In the genomic region with DNA sequence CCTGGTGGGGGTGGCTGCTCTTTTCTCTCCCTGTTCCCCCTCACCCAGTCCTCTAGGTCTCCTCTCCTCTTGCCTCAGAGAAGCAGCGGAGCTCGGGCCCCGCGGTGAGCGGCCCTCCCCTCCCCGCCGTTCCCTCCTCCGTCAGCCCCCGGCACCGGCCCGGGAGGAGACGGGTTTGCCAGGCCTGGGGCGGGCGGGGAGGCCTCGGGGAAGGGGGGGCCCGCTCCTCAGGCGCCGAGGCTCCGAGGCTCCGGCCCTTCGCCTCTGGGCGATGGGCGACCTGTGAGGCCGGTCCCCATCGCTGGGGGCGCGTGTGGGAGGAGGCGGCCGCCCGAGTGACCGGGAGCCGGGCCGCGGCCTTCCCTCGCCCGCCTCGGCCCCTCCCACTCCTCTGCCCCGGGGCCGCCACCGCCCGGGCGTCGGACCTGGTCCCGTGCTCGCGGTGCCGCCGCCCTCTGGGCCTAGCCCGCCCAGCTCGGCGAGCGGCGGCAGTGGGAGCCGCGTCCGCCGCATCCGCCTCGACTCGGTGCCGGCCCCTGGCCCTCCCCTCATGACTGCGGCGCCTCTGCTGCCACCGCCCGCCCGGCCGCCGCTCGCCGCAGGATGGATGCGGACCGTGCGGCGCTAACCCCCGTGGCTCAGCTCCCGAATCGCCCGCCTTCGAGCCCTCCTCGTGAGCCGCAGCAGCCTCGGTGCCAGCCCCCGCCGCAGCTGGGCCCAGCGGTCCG, we compare ENCODE assay signal across 8 cellular contexts. TPM values are rescaled to one million over a fixed set of nuclear protein-coding genes. Genes with fewer than 3 reads are reported as not detected.
DNase-seq lines count a peak whose midpoint lies in the region; ATAC-seq and TF ChIP-seq lines count a peak whose summit lies in the region.

No MANE protein-coding gene starts in this region.

- H3K27me3 Mint-ChIP-seq in mesothelial cell of epicardium (ENCODE audit: low read depth), result no peaks in the 10 kb centered on the region

- H3K4me3 Mint-ChIP-seq in mesothelial cell of epicardium, result peak overlapping the region; percentile 95

- peak overlapping the region; percentile 83 for H3K27ac ChIP-seq in HUES48 (ENCODE audit: low read depth, low read length)

- no peaks in the 10 kb centered on the region for H3K27me3 ChIP-seq in HUES48 (ENCODE audit: control insufficient read depth, insufficient read depth, low read length)
- H3K27me3 ChIP-seq in endocrine pancreas (ENCODE audit: control insufficient read depth, insufficient read depth, low read length), result no peaks in the 10 kb centered on the region

- no peak for TF ChIP-seq CTCF in mesothelial cell of epicardium (IDR thresholded peaks at IDR 0.05; ENCODE audit: unreplicated experiment)

- peak overlapping the region; percentile 78 for H3K4me3 ChIP-seq in HUES48 (ENCODE audit: low read depth, low read length)
- H3K4me3 ChIP-seq in endocrine pancreas (ENCODE audit: control insufficient read depth, insufficient read depth, low read length), result no peak overlapping the region

- H3K36me3 ChIP-seq in HUES48 (ENCODE audit: control insufficient read depth, insufficient read depth, low read length) (no peaks in the 10 kb centered on the region; the same call in 1 of the 2 replicates), endocrine pancreas (ENCODE audit: control insufficient read depth, insufficient read depth, low read length) (no peaks in the 10 kb centered on the region)

- no peaks in the 10 kb centered on the region for H3K9me3 Mint-ChIP-seq in mesothelial cell of epicardium

- peaks cover 25% of the 10 kb centered on the region for H3K4me1 ChIP-seq in HUES48 (ENCODE audit: control insufficient read depth, insufficient read depth, low read length)
- peaks cover 24% of the 10 kb centered on the region for H3K4me1 ChIP-seq in endocrine pancreas (ENCODE audit: control insufficient read depth, insufficient read depth, low read length)

- H3K9me3 ChIP-seq in HUES48 (ENCODE audit: control insufficient read depth, insufficient read depth, low read length) (no peaks in the 10 kb centered on the region), endocrine pancreas (ENCODE audit: control insufficient read depth, low read length) (no peaks in the 10 kb centered on the region)

- peak overlapping the region; percentile 90 for H3K27ac Mint-ChIP-seq in mesothelial cell of epicardium

- DNase-seq in G401 (ENCODE audit: low spot score) (peak; percentile 55), mesothelial cell of epicardium (ENCODE audit: low spot score in 2 of 2, unreplicated experiment in 2 of 2) (peak; percentile 22 to 65), superior temporal gyrus (ENCODE audit: extremely low spot score) (peak; percentile 52), OCI-M2 (lab: John Stamatoyannopoulos, UW; ENCODE audit: unreplicated experiment) (no peak)
- DNase-seq in activated CD4-positive, CD25-positive, alpha-beta regulatory T cell treated with anti-CD3 and anti-CD28 coated beads, Interleukin-2, amount 50 U/mL, for 72 hours, result peak; percentile 58

- peak; percentile 31 for ATAC-seq in GM21423 (IDR thresholded peaks at IDR 0.05; ENCODE audit: unreplicated experiment)

- peak overlapping the region; percentile 66; the same call in 1 of the 2 replicates for H3K9ac ChIP-seq in HUES48 (ENCODE audit: low read depth, low read length)
- peak overlapping the region; percentile 82 for H3K9ac ChIP-seq in endocrine pancreas (ENCODE audit: control insufficient read depth, insufficient read depth, low read length)

- no peaks in the 10 kb centered on the region for H3K36me3 Mint-ChIP-seq in mesothelial cell of epicardium

- peaks cover 36% of the 10 kb centered on the region for H3K4me1 Mint-ChIP-seq in mesothelial cell of epicardium

- in situ Hi-C loops in G401 (cut with HindIII; ENCODE audit: low sequenced_read_pairs), result no loop called here

RNA-seq across cellular contexts. Expression of gene WNK1, which starts 0.5 kb away (rescaled TPM):
- total RNA-seq in G401 (2014; rRNA removed; shearing (Covaris generic)), result 42.2 and 46.9 TPM in 2 replicates
- 131 to 150 TPM (median 146 TPM) in 3 replicates for total RNA-seq in mesothelial cell of epicardium
